In genomic region chr20:45342863-45343444, GRCh38 we compare ENCODE assay signal across 1 cellular context.
TF ChIP-seq lines count a peak whose summit lies in the region.

No MANE protein-coding gene starts in this region.

TF ChIP-seq in GM23338, 12 proteins besides CTCF, POLR2A, EP300 and RAD21 (continued from another document):
- TF ChIP-seq ZNF462 (CRISPR knock-in tag; IDR thresholded peaks at IDR 0.05) (no peak), NANOG (IDR thresholded peaks at IDR 0.05; ENCODE audit: borderline replicate concordance) (no peak), CREB1 (CRISPR knock-in tag; IDR thresholded peaks at IDR 0.05; ENCODE audit: low read depth) (no peak), ZNF114 (CRISPR knock-in tag; IDR thresholded peaks at IDR 0.05) (no peak), EZH2phosphoT487 (IDR thresholded peaks at IDR 0.05; ENCODE audit: unreplicated experiment) (no peak)
- TF ChIP-seq, protein P1, sequence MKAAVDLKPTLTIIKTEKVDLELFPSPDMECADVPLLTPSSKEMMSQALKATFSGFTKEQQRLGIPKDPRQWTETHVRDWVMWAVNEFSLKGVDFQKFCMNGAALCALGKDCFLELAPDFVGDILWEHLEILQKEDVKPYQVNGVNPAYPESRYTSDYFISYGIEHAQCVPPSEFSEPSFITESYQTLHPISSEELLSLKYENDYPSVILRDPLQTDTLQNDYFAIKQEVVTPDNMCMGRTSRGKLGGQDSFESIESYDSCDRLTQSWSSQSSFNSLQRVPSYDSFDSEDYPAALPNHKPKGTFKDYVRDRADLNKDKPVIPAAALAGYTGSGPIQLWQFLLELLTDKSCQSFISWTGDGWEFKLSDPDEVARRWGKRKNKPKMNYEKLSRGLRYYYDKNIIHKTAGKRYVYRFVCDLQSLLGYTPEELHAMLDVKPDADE (IDR thresholded peaks at IDR 0.05), result no peak
TF ChIP-seq in GM23338: peak in this region for 0.
